Comparison of ENCODE assay signal across 13 cellular contexts in the genomic region with DNA sequence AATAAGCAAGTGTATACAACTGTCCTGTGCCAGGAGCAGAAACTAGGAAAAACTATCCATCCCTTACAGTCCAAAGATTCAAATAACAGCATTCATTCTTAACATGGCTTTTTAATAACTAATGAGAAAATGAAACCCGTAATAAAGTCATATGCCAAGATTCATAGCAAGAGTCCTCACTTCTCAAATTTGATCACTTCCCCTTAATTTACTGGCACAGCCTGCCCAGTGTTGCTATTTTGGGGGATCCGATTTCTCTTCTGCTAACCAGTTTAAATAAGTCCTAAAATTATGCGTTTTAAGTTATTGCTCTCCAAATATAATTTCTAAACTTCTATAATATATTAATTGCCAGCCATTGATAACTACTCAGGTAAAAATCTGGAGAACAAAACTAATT.
DNase-seq lines count a peak whose midpoint lies in the region; ATAC-seq and TF ChIP-seq lines count a peak whose summit lies in the region.
"Had no signal": no experiment of that assay in that cellular context is flagged by ENCODE, and none has a peak within 500 bp of the region (broad histone marks: within the 10 kb centered on the region; RNA-seq: fewer than 3 reads in every experiment).

No MANE protein-coding gene starts in this region.

- peaks cover 5 to 13% of the 10 kb centered on the region in 2 donors for H3K4me1 Mint-ChIP-seq in immature natural killer cell

- H3K27ac ChIP-seq in left ventricle myocardium inferior (replicated peaks) (no peak overlapping the region), right atrium auricular region (no peak overlapping the region)

- TF ChIP-seq CTCF in left ventricle myocardium inferior (IDR thresholded peaks at IDR 0.05; ENCODE audit: borderline replicate concordance) (no peak), foreskin fibroblast (IDR thresholded peaks at IDR 0.05; ENCODE audit: low read depth, low read length) (no peak), right atrium auricular region (IDR thresholded peaks at IDR 0.05) (no peak)

- H3K27me3 ChIP-seq in left ventricle myocardium inferior (ENCODE audit: low read depth) (no peaks in the 10 kb centered on the region), right atrium auricular region (no peaks in the 10 kb centered on the region)
- H3K27me3 ChIP-seq: body of pancreas had no signal

- no peaks in the 10 kb centered on the region for H3K27me3 Mint-ChIP-seq in immature natural killer cell (ENCODE audit: low read depth in 3 of 3)
- H3K27me3 Mint-ChIP-seq: progenitor cell of endocrine pancreas had no signal

- H3K4me1 ChIP-seq in left ventricle myocardium inferior (no peaks in the 10 kb centered on the region), right atrium auricular region (no peaks in the 10 kb centered on the region)
- H3K4me1 ChIP-seq: body of pancreas had no signal

- no peak overlapping the region for H3K4me3 ChIP-seq in left ventricle myocardium inferior
- H3K4me3 ChIP-seq in foreskin fibroblast (ENCODE audit: low read depth in 1 of 2, low read length in 2 of 2), result no peak overlapping the region
- H3K4me3 ChIP-seq in right atrium auricular region, result no peak overlapping the region
- H3K4me3 ChIP-seq: body of pancreas had no signal

- peak; percentile 44 for DNase-seq in germinal center (ENCODE audit: low spot score)
- DNase-seq in left ventricle myocardium inferior, result no peak
- DNase-seq in foreskin fibroblast, result no peak
- no peak for DNase-seq in right atrium auricular region (ENCODE audit: low spot score)
- DNase-seq in immature natural killer cell, result no peak
- DNase-seq: body of pancreas, DMS79 treated with DMSO at 0.1 percent for 48 hours, H7, NCI-H2227 treated with DMSO at 0.1 percent for 48 hours had no signal

- peak; percentile 88 for ATAC-seq in GM18508 (IDR thresholded peaks at IDR 0.05; ENCODE audit: insufficient read depth, unreplicated experiment)
- peak; percentile 68 for ATAC-seq in GM21619 (IDR thresholded peaks at IDR 0.05; ENCODE audit: unreplicated experiment)
- ATAC-seq in HG03432 (IDR thresholded peaks at IDR 0.05; ENCODE audit: unreplicated experiment), result peak; percentile 73
- ATAC-seq: body of pancreas had no signal

- no peak overlapping the region for H3K4me3 Mint-ChIP-seq in immature natural killer cell

- no peak overlapping the region for H3K27ac Mint-ChIP-seq in immature natural killer cell
- H3K27ac Mint-ChIP-seq: progenitor cell of endocrine pancreas had no signal

- no peaks in the 10 kb centered on the region for H3K9me3 ChIP-seq in left ventricle myocardium inferior (replicated peaks)
- no peaks in the 10 kb centered on the region for H3K9me3 ChIP-seq in right atrium auricular region
- H3K9me3 ChIP-seq: body of pancreas had no signal

- intact Hi-C loops in left ventricle myocardium inferior (cut with micrococcal nuclease), result no loop called here

- H3K36me3 ChIP-seq in left ventricle myocardium inferior (no peaks in the 10 kb centered on the region), right atrium auricular region (no peaks in the 10 kb centered on the region)

- H3K36me3 Mint-ChIP-seq in immature natural killer cell, result no peaks in the 10 kb centered on the region

- no peaks in the 10 kb centered on the region for H3K9me3 Mint-ChIP-seq in immature natural killer cell
